Comparison of ENCODE assay signal across 1 cellular context in genomic region chr12:113861708-113862312, GRCh38.
TF ChIP-seq lines count a peak whose summit lies in the region.

No MANE protein-coding gene starts in this region.

TF ChIP-seq in GM23338, 12 proteins besides CTCF, POLR2A, EP300 and RAD21 (continued from another document):
- TF ChIP-seq ETS1 (IDR thresholded peaks at IDR 0.05) (no peak), CREB1 (CRISPR knock-in tag; IDR thresholded peaks at IDR 0.05; ENCODE audit: low read depth) (no peak), POLR2AphosphoS5 (IDR thresholded peaks at IDR 0.05; ENCODE audit: low read depth) (no peak), JUNB (IDR thresholded peaks at IDR 0.05; ENCODE audit: unreplicated experiment) (no peak), ZNF462 (CRISPR knock-in tag; IDR thresholded peaks at IDR 0.05) (no peak), REST (IDR thresholded peaks at IDR 0.05; ENCODE audit: unreplicated experiment) (no peak)
